In the genomic region with DNA sequence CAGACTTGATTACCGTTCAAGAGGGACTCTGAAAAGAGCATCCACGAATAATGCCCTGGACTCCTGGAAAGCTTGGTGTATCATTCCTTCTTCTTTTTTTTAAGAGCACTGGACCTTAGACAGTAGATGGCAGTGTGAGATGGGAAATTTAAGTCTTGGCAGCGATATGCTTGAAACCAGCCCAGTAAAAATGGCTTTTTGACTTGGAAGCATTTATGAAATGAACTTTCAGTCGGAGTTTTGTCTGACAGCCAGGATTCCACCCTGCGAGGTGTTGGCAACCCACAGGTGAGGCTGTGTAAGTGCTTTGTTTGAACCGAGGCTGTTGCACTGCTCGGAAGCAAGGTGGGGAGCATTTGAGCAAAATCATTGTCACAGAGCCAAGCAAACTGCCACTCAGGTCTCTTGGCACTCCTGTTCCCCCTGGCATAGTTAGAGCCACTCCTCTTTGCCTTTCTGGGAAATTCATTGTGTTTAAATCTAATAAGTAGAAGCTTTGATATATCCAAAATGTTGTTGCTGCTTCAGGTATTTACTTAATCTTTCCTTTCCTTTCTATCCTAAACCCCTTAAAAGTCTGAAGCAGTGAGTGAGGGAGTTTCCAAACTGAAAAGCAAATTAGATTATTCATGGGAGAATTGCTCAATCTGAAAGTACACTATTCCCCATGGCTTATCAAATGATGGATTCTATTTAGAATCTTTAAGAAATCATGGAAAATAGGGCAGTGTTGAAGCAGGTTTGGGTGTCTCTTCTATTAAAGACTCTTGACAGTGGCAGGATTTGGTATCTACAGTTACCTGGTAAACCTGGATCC, we compare ENCODE assay signal across 10 cellular contexts.
DNase-seq lines count a peak whose midpoint lies in the region; ATAC-seq, FAIRE-seq and TF ChIP-seq lines count a peak whose summit lies in the region.
"Had no signal": no experiment of that assay in that cellular context is flagged by ENCODE, and none has a peak within 500 bp of the region (broad histone marks: within the 10 kb centered on the region; RNA-seq: fewer than 3 reads in every experiment).

No MANE protein-coding gene starts in this region.

- no peak for ATAC-seq in naive thymus-derived CD8-positive, alpha-beta T cell
- ATAC-seq in HG03469 (IDR thresholded peaks at IDR 0.05; ENCODE audit: unreplicated experiment) (no peak), HG02840 (IDR thresholded peaks at IDR 0.05; ENCODE audit: low FRiP score, unreplicated experiment) (no peak)

- H3K14ac ChIP-seq in H1 (ENCODE audit: insufficient read length) = no peak overlapping the region

- H3K4ac ChIP-seq in H1 (replicated peaks; ENCODE audit: insufficient read length, low read depth, low read length) = no peak overlapping the region

- H2BK20ac ChIP-seq in H1 (ENCODE audit: low read length) = no peak overlapping the region

- no peak overlapping the region for H4K8ac ChIP-seq in H1 (ENCODE audit: extremely low read depth, insufficient read depth, low read length)

- no peak overlapping the region for H3K27ac ChIP-seq in H1 (ENCODE audit: low read depth, low read length)
- H3K27ac ChIP-seq in neural cell (ENCODE audit: low read length) = no peak overlapping the region
- H3K27ac ChIP-seq: BLaER1 had no signal

- no peak overlapping the region for H2BK120ac ChIP-seq in H1 (replicated peaks; ENCODE audit: low read depth, low read length)

- no peaks in the 10 kb centered on the region for H3K4me1 Mint-ChIP-seq in naive thymus-derived CD8-positive, alpha-beta T cell
- H3K4me1 Mint-ChIP-seq: activated B cell treated with CpG ODN at 0.5 μM for 24 hours had no signal

- H3K9me2 ChIP-seq in neural cell (ENCODE audit: insufficient read depth, low read length) = no peaks in the 10 kb centered on the region

- H3K79me2 ChIP-seq in H1 (ENCODE audit: control insufficient read depth in 1 of 2, insufficient read depth in 2 of 2, low read length in 2 of 2) (no peaks in the 10 kb centered on the region), neural cell (replicated peaks; ENCODE audit: insufficient read depth, low read length) (no peaks in the 10 kb centered on the region)

- no peaks in the 10 kb centered on the region for H3K36me3 Mint-ChIP-seq in naive thymus-derived CD8-positive, alpha-beta T cell

- no peak overlapping the region for H2AK5ac ChIP-seq in H1 (ENCODE audit: low read depth, low read length)

- H3K36me3 ChIP-seq in H1 (ENCODE audit: control insufficient read depth in 2 of 4, insufficient read depth in 4 of 4, low read length in 3 of 4) (no peaks in the 10 kb centered on the region), neural cell (ENCODE audit: insufficient read depth, low read length) (no peaks in the 10 kb centered on the region)
- H3K36me3 ChIP-seq: BLaER1 had no signal

- POLR2A ChIA-PET in H1 (lab: Charles Lee; ENCODE audit: partially characterized antibody) = no interaction called here
- POLR2A ChIA-PET in naive thymus-derived CD8-positive, alpha-beta T cell (lab: Charles Lee) = no interaction called here

- H3K4me2 ChIP-seq in H1 (ENCODE audit: insufficient read depth in 1 of 2, low read depth in 2 of 2, low read length in 2 of 2) (no peak overlapping the region), neural cell (ENCODE audit: low read length) (no peak overlapping the region)
- H3K4me2 ChIP-seq: BLaER1 had no signal

- FAIRE-seq in H1 (lab: Jason Lieb, UNC) = peak; percentile 57

- H2BK5ac ChIP-seq in H1 (ENCODE audit: low read depth, low read length) = no peak overlapping the region

- H3K27ac Mint-ChIP-seq in naive thymus-derived CD8-positive, alpha-beta T cell = no peak overlapping the region
- H3K27ac Mint-ChIP-seq: activated B cell treated with CpG ODN at 0.5 μM for 24 hours had no signal

- CTCF ChIA-PET in H1 (lab: Charles Lee; ENCODE audit: partially characterized antibody) = interaction anchor here (0.9 to 2.1 kb wide), 7 partner anchors 12 to 577 kb away, joined by 3 to 18 read pairs (median 3); no protein-coding TSS in a partner anchor

- H3K79me1 ChIP-seq in H1 (ENCODE audit: low read depth, low read length) = no peaks in the 10 kb centered on the region

- DNase-seq in NCI-H345 (lab: John Stamatoyannopoulos, UW) = peak; percentile 31
- no peak for DNase-seq in NCI-H345 treated with DMSO at 0.1 percent for 48 hours (lab: John Stamatoyannopoulos, UW; ENCODE audit: unreplicated experiment)
- DNase-seq in NCI-H526 treated with DMSO at 0.1 percent for 48 hours (lab: John Stamatoyannopoulos, UW) = peak; percentile 24
- DNase-seq in H1 (ENCODE audit: low read depth in 1 of 2, low spot score in 2 of 2) = peak in 1 of 2 experiments; percentile 46
- DNase-seq in naive thymus-derived CD8-positive, alpha-beta T cell = no peak
- DNase-seq: activated B cell treated with CpG ODN at 0.5 μM for 24 hours had no signal

- H3K18ac ChIP-seq in H1 (ENCODE audit: extremely low read depth, low read length) = no peak overlapping the region

- H3K9me3 Mint-ChIP-seq in naive thymus-derived CD8-positive, alpha-beta T cell = peaks cover 0 to 8% (median 0%) of the 10 kb centered on the region in 9 donors
- H3K9me3 Mint-ChIP-seq: activated B cell treated with CpG ODN at 0.5 μM for 24 hours had no signal

- H4K20me1 ChIP-seq in H1 (replicated peaks in 1 of 2; ENCODE audit: control insufficient read depth in 1 of 2, insufficient read depth in 2 of 2, low read length in 2 of 2) (no peaks in the 10 kb centered on the region), neural cell (ENCODE audit: insufficient read depth) (no peaks in the 10 kb centered on the region)
- H4K20me1 ChIP-seq: BLaER1 had no signal

- TF ChIP-seq EP300 in H1 (IDR thresholded peaks at IDR 0.05; ENCODE audit: borderline replicate concordance in 1 of 2, low read depth in 2 of 2, low read length in 2 of 2) (no peak), neural cell (conservative IDR thresholded peaks at IDR 0.05; ENCODE audit: poor library complexity, severe bottlenecking) (no peak)

- H2BK15ac ChIP-seq in H1 (ENCODE audit: low read length) = no peak overlapping the region

- H3K9me3 ChIP-seq in H1 (ENCODE audit: insufficient read depth in 2 of 2, low read depth in 1 of 2, low read length in 1 of 2) (no peaks in the 10 kb centered on the region), neural cell (ENCODE audit: low read length) (no peaks in the 10 kb centered on the region)
- H3K9me3 ChIP-seq: BLaER1 had no signal

- H2AFZ ChIP-seq in H1 (ENCODE audit: low read length) = peak overlapping the region; percentile 90; the same call in 1 of the 2 replicates
- H2AFZ ChIP-seq in neural cell (ENCODE audit: low read depth, low read length) = no peak overlapping the region

- H3K4me1 ChIP-seq in H1 (replicated peaks in 1 of 4; ENCODE audit: control insufficient read depth in 3 of 4, insufficient read depth in 4 of 4, low read length in 3 of 4) = peaks cover 0 to 3% (median 1%) of the 10 kb centered on the region in 4 experiments; a peak in 2 of 7 replicates

- H4K91ac ChIP-seq in H1 (replicated peaks; ENCODE audit: insufficient read length, low read length) = no peak overlapping the region

- peaks cover 0 to 9% (median 0%) of the 10 kb centered on the region in 5 donors for H3K27me3 Mint-ChIP-seq in naive thymus-derived CD8-positive, alpha-beta T cell
- H3K27me3 Mint-ChIP-seq: activated B cell treated with CpG ODN at 0.5 μM for 24 hours had no signal

- peak; percentile 66 to 70 for TF ChIP-seq RAD21 in H1 (IDR thresholded peaks at IDR 0.05 in 1 of 2, conservative IDR thresholded peaks at IDR 0.05 in 1 of 2; ENCODE audit: low read depth in 2 of 2, low read length in 2 of 2)
- TF ChIP-seq RAD21 in neural cell (conservative IDR thresholded peaks at IDR 0.05) = peak; percentile 70

- no peak overlapping the region for H3K4me3 ChIP-seq in H1 (ENCODE audit: extremely low read depth in 1 of 4, insufficient read depth in 2 of 4, low read depth in 3 of 4, low read length in 4 of 4)
- no peak overlapping the region for H3K4me3 ChIP-seq in neural cell (ENCODE audit: low read length)
- H3K4me3 ChIP-seq: BLaER1 had no signal

- TF ChIP-seq POLR2A in H1 (IDR thresholded peaks at IDR 0.05; ENCODE audit: control extremely low read depth in 1 of 2, low read depth in 2 of 2, low read length in 2 of 2) = no peak

- H3F3A ChIP-seq in neural cell (ENCODE audit: insufficient read depth, low read length, poor library complexity, severe bottlenecking) = no peaks in the 10 kb centered on the region

- no peak overlapping the region for H3K9ac ChIP-seq in H1 (replicated peaks in 1 of 4; ENCODE audit: extremely low read depth in 1 of 4, low read depth in 3 of 4, low read length in 3 of 4)
- H3K9ac ChIP-seq in neural cell (ENCODE audit: low read length) = no peak overlapping the region
- H3K9ac ChIP-seq: BLaER1 had no signal

- no peak overlapping the region for H3K23ac ChIP-seq in H1 (ENCODE audit: insufficient read length)

- H4K5ac ChIP-seq in H1 (ENCODE audit: insufficient read length, low read depth, low read length) = no peak overlapping the region

- 79% methylated on average over 7 of the region's 7 CpGs; no CpG with 5 or more reads in 1 of the 2 experiments for WGBS in H1 (ENCODE audit: extremely low coverage in 1 of 2, insufficient coverage in 1 of 2, insufficient read length in 1 of 2, insufficient replicate concordance in 2 of 2, low coverage in 1 of 2, low lambda C conversion rate in 2 of 2, missing lambda C conversion rate in 1 of 2), 2 experiments

- no peak overlapping the region for H3K56ac ChIP-seq in H1 (replicated peaks; ENCODE audit: insufficient read length, low read depth, low read length)

- H3K4me3 Mint-ChIP-seq in naive thymus-derived CD8-positive, alpha-beta T cell = no peak overlapping the region
- H3K4me3 Mint-ChIP-seq: activated B cell treated with CpG ODN at 0.5 μM for 24 hours had no signal

- H2BK12ac ChIP-seq in H1 (ENCODE audit: low read depth, low read length) = no peak overlapping the region

- peak in 2 of 3 experiments; percentile 34 to 42; a peak in 3 of 4 replicates for TF ChIP-seq CTCF in H1 (IDR thresholded peaks at IDR 0.05; ENCODE audit: control extremely low read depth in 1 of 3, insufficient read depth in 1 of 3, low read depth in 1 of 3, low read length in 3 of 3)
- peak; percentile 71 for TF ChIP-seq CTCF in neural cell (IDR thresholded peaks at IDR 0.05; ENCODE audit: poor library complexity, severe bottlenecking)

- H3K27me3 ChIP-seq in H1 (replicated peaks in 1 of 4; ENCODE audit: control insufficient read depth in 3 of 4, extremely low read depth in 1 of 4, insufficient read depth in 3 of 4, low read length in 3 of 4) (no peaks in the 10 kb centered on the region), neural cell (ENCODE audit: insufficient read depth, low read depth, low read length) (no peaks in the 10 kb centered on the region)
- H3K27me3 ChIP-seq: BLaER1 had no signal

- no peaks in the 10 kb centered on the region for H3K23me2 ChIP-seq in H1 (ENCODE audit: low read depth, low read length)

TF ChIP-seq in H1, 55 proteins besides CTCF, POLR2A, EP300 and RAD21 (continues in another document):
- TF ChIP-seq SIN3A (conservative IDR thresholded peaks at IDR 0.05 in 1 of 2, IDR thresholded peaks at IDR 0.05 in 1 of 2; ENCODE audit: low read depth in 1 of 2, low read length in 2 of 2) = no peak

Comparison
In these comparisons a context has a peak if more than half of its experiments do, and no peak if none do; other contexts are left out.
1. DNase-seq: peak in NCI-H345 (single experiment) and NCI-H526 treated with DMSO at 0.1 percent for 48 hours (single experiment); none in NCI-H345 treated with DMSO at 0.1 percent for 48 hours (single experiment) and naive thymus-derived CD8-positive, alpha-beta T cell (0 of 10).